In genomic region chr12:14836336-14837210, GRCh38 we compare ENCODE assay signal across 11 cellular contexts. TPM values are rescaled to one million over a fixed set of nuclear protein-coding genes. Genes with fewer than 3 reads are reported as not detected.
DNase-seq lines count a peak whose midpoint lies in the region; ATAC-seq, FAIRE-seq and TF ChIP-seq lines count a peak whose summit lies in the region.
"Had no signal": no experiment of that assay in that cellular context is flagged by ENCODE, and none has a peak within 500 bp of the region (broad histone marks: within the 10 kb centered on the region; RNA-seq: fewer than 3 reads in every experiment).

No MANE protein-coding gene starts in this region.

- H3K27ac Mint-ChIP-seq in CD8-positive, alpha-beta memory T cell: no peak overlapping the region
- H3K27ac Mint-ChIP-seq: memory B cell had no signal

- CTCF ChIA-PET in CD8-positive, alpha-beta memory T cell (lab: Charles Lee): interaction anchor here (1.4 kb wide), 2 partner anchors 100 to 159 kb away, joined by 3 to 4 read pairs; no protein-coding TSS in a partner anchor

- H4K20me1 ChIP-seq in keratinocyte (ENCODE audit: control insufficient read depth, extremely low read depth, insufficient read depth, low read length): no peaks in the 10 kb centered on the region

- TF ChIP-seq CTCF in brain microvascular endothelial cell (IDR thresholded peaks at IDR 0.05; ENCODE audit: low read depth, low read length, missing control alignments) (no peak), keratinocyte (optimal IDR thresholded peaks at IDR 0.05 in 1 of 3, IDR thresholded peaks at IDR 0.05 in 1 of 3, conservative IDR thresholded peaks at IDR 0.05 in 1 of 3; ENCODE audit: extremely low read depth in 1 of 3, insufficient read depth in 2 of 3, low read length in 3 of 3) (no peak)

- H3K4me1 Mint-ChIP-seq in CD8-positive, alpha-beta memory T cell: no peaks in the 10 kb centered on the region

- H3K27ac ChIP-seq in brain microvascular endothelial cell (peak overlapping the region; percentile 94), keratinocyte (ENCODE audit: control insufficient read depth, insufficient read depth, low read length) (peak overlapping the region; percentile 65)
- no peak overlapping the region for H3K27ac ChIP-seq in CD8-positive, alpha-beta memory T cell (ENCODE audit: low read depth, low read length)
- H3K27ac ChIP-seq: C4-2B had no signal

- no peaks in the 10 kb centered on the region for H3K79me2 ChIP-seq in keratinocyte (ENCODE audit: control insufficient read depth, insufficient read depth, low read length)

- no peaks in the 10 kb centered on the region for H3K36me3 ChIP-seq in brain microvascular endothelial cell (replicated peaks)
- H3K36me3 ChIP-seq in keratinocyte (ENCODE audit: control insufficient read depth in 2 of 2, extremely low read depth in 1 of 2, insufficient read depth in 2 of 2, low read length in 2 of 2): no peaks in the 10 kb centered on the region
- H3K36me3 ChIP-seq in CD8-positive, alpha-beta memory T cell (ENCODE audit: insufficient read depth, low read length): no peaks in the 10 kb centered on the region

- dilution Hi-C loops in keratinocyte (cut with MboI; ENCODE audit: extremely low pct_ligation_motif_present, low sequenced_read_pairs): no loop called here

- DNase-seq in ACHN: peak; percentile 93
- peak; percentile 87 for DNase-seq in LHCN-M2 (ENCODE audit: low read depth)
- DNase-seq in brain microvascular endothelial cell: peak; percentile 93
- no peak for DNase-seq in keratinocyte (ENCODE audit: low read depth, low spot score)
- DNase-seq in NCI-H526 (lab: John Stamatoyannopoulos, UW): no peak
- DNase-seq in CD8-positive, alpha-beta memory T cell: no peak
- no peak for DNase-seq in cerebellar cortex (ENCODE audit: low spot score)
- DNase-seq: stimulated activated CD4-positive, alpha-beta T cell treated with anti-CD3 and anti-CD28 coated beads, Interleukin-4, amount 100 ng/mL, for 4 hours had no signal

- H3K9ac ChIP-seq in keratinocyte (ENCODE audit: control insufficient read depth, extremely low read depth, insufficient read depth, low read length): no peak overlapping the region

- FAIRE-seq in keratinocyte (lab: Jason Lieb, UNC): peak; percentile 93

- H3K4me1 ChIP-seq in keratinocyte (ENCODE audit: control insufficient read depth, extremely low read depth, insufficient read depth, low read length): peaks cover 14% of the 10 kb centered on the region
- no peaks in the 10 kb centered on the region for H3K4me1 ChIP-seq in CD8-positive, alpha-beta memory T cell (ENCODE audit: insufficient read depth, low read length)

- H3K4me2 ChIP-seq in keratinocyte (ENCODE audit: control insufficient read depth, extremely low read depth, insufficient read depth, low read depth, low read length): peak overlapping the region; percentile 75

- H3K4me3 ChIP-seq in brain microvascular endothelial cell (ENCODE audit: low read depth, low read length) (peak overlapping the region; percentile 29), keratinocyte (ENCODE audit: control insufficient read depth in 2 of 3, extremely low read depth in 1 of 3, insufficient read depth in 2 of 3, low read depth in 1 of 3, low read length in 3 of 3) (no peak overlapping the region)
- no peak overlapping the region for H3K4me3 ChIP-seq in CD8-positive, alpha-beta memory T cell (ENCODE audit: low read length)

- H3K9me1 ChIP-seq in keratinocyte (ENCODE audit: control insufficient read depth, extremely low read depth, insufficient read depth, low read length): no peaks in the 10 kb centered on the region

- no peaks in the 10 kb centered on the region for H3K9me3 Mint-ChIP-seq in CD8-positive, alpha-beta memory T cell

- H3K27me3 ChIP-seq in brain microvascular endothelial cell (replicated peaks) (no peaks in the 10 kb centered on the region), keratinocyte (ENCODE audit: control insufficient read depth, extremely low read depth, insufficient read depth, low read length) (no peaks in the 10 kb centered on the region)
- no peaks in the 10 kb centered on the region for H3K27me3 ChIP-seq in CD8-positive, alpha-beta memory T cell (ENCODE audit: insufficient read depth, low read length, poor library complexity, severe bottlenecking)

- H3K4me3 Mint-ChIP-seq in CD8-positive, alpha-beta memory T cell: no peak overlapping the region
- H3K4me3 Mint-ChIP-seq: memory B cell had no signal

- H3K27me3 Mint-ChIP-seq in CD8-positive, alpha-beta memory T cell: peaks cover 6 to 74% of the 10 kb centered on the region in 2 donors

- POLR2A ChIA-PET in CD8-positive, alpha-beta memory T cell (lab: Charles Lee): no interaction called here

- H2AFZ ChIP-seq in keratinocyte (ENCODE audit: control insufficient read depth, low read length): peak overlapping the region; percentile 30

- peaks cover 0 to 7% (median 0%) of the 10 kb centered on the region in 3 donors for H3K36me3 Mint-ChIP-seq in CD8-positive, alpha-beta memory T cell

- H3K9me3 ChIP-seq in keratinocyte (ENCODE audit: control insufficient read depth, low read depth, low read length): no peaks in the 10 kb centered on the region
- H3K9me3 ChIP-seq in CD8-positive, alpha-beta memory T cell (ENCODE audit: low read length): no peaks in the 10 kb centered on the region

- in situ Hi-C loops in ACHN (cut with HindIII; ENCODE audit: low pct_ligation_motif_present, low pct_unique_long_range_greater_than_20kb, low sequenced_read_pairs): no loop called here
- in situ Hi-C loops in brain microvascular endothelial cell (cut with HindIII; ENCODE audit: low pct_ligation_motif_present, low sequenced_read_pairs): no loop called here

- ATAC-seq in HG02763 (IDR thresholded peaks at IDR 0.05; ENCODE audit: unreplicated experiment): no peak

RNA-seq across cellular contexts. Expression of gene ART4, which starts 6.8 kb away (rescaled TPM):
- not detected in 2 replicates for total RNA-seq in LHCN-M2 (2014; rRNA removed)
- not detected for polyA plus RNA-seq in LHCN-M2 (2012)
- polyA plus RNA-seq in keratinocyte: not detected in 3 replicates
- polyA plus RNA-seq in keratinocyte (2011; ENCODE audit: low read depth): not detected
- polyA plus RNA-seq in keratinocyte (2011; cell fraction: cytosol; rRNA removed): not detected in 2 replicates
- polyA plus RNA-seq in keratinocyte (2011; cell fraction: nucleus; rRNA removed): not detected in 2 replicates
- polyA plus RNA-seq in keratinocyte (2012; ENCODE audit: low replicate concordance): not detected in 2 replicates
- not detected in 3 replicates for polyA minus RNA-seq in keratinocyte
- not detected for polyA minus RNA-seq in keratinocyte (2011; cell fraction: cytosol; rRNA and poly(A)+ RNA removed)
- polyA minus RNA-seq in keratinocyte (2011; cell fraction: nucleus; rRNA and poly(A)+ RNA removed): not detected in 2 replicates
- total RNA-seq in CD8-positive, alpha-beta memory T cell: not detected
- polyA plus RNA-seq in CD8-positive, alpha-beta memory T cell: not detected

RNA-seq across cellular contexts. Expression of gene SMCO3, which starts 22.6 kb away (rescaled TPM):
- not detected in 2 replicates for total RNA-seq in LHCN-M2 (2014; rRNA removed)
- polyA plus RNA-seq in LHCN-M2 (2012): 0.05 TPM
- polyA plus RNA-seq in keratinocyte: not detected in 3 replicates
- polyA plus RNA-seq in keratinocyte (2011; ENCODE audit: low read depth): not detected
- polyA plus RNA-seq in keratinocyte (2011; cell fraction: cytosol; rRNA removed): not detected in 2 replicates
- polyA plus RNA-seq in keratinocyte (2011; cell fraction: nucleus; rRNA removed): not detected in 2 replicates
- polyA plus RNA-seq in keratinocyte (2012; ENCODE audit: low replicate concordance): 0.07 TPM in 1 of 2 replicates, not detected in the other
- polyA minus RNA-seq in keratinocyte: not detected in 3 replicates
- not detected for polyA minus RNA-seq in keratinocyte (2011; cell fraction: cytosol; rRNA and poly(A)+ RNA removed)
- polyA minus RNA-seq in keratinocyte (2011; cell fraction: nucleus; rRNA and poly(A)+ RNA removed): not detected in 2 replicates
- not detected for total RNA-seq in CD8-positive, alpha-beta memory T cell
- not detected for polyA plus RNA-seq in CD8-positive, alpha-beta memory T cell

RNA-seq across cellular contexts. Expression of gene C12orf60, which starts 33.1 kb away (rescaled TPM):
- 1.5 and 3.2 TPM in 2 replicates for total RNA-seq in LHCN-M2 (2014; rRNA removed)
- 0.68 TPM for polyA plus RNA-seq in LHCN-M2 (2012)
- 1.3 to 3.2 TPM (median 2.4 TPM) in 3 replicates for polyA plus RNA-seq in keratinocyte
- polyA plus RNA-seq in keratinocyte (2011; ENCODE audit: low read depth): 0.71 TPM
- 1.5 and 3.3 TPM in 2 replicates for polyA plus RNA-seq in keratinocyte (2011; cell fraction: cytosol; rRNA removed)
- polyA plus RNA-seq in keratinocyte (2011; cell fraction: nucleus; rRNA removed): 2.2 and 2.5 TPM in 2 replicates
- polyA plus RNA-seq in keratinocyte (2012; ENCODE audit: low replicate concordance): 1.3 and 2.5 TPM in 2 replicates
- polyA minus RNA-seq in keratinocyte: 1.3 to 1.8 TPM in 2 of 3 replicates, not detected in the other
- not detected for polyA minus RNA-seq in keratinocyte (2011; cell fraction: cytosol; rRNA and poly(A)+ RNA removed)
- polyA minus RNA-seq in keratinocyte (2011; cell fraction: nucleus; rRNA and poly(A)+ RNA removed): 0.63 and 2.1 TPM in 2 replicates
- total RNA-seq in CD8-positive, alpha-beta memory T cell: 1 to 10 TPM; 3.1 TPM
- polyA plus RNA-seq in CD8-positive, alpha-beta memory T cell: 0.95 TPM

RNA-seq across cellular contexts. Expression of gene WBP11, which starts 33.3 kb away (rescaled TPM):
- 20.3 and 23.4 TPM in 2 replicates for total RNA-seq in LHCN-M2 (2014; rRNA removed)
- 22.9 TPM for polyA plus RNA-seq in LHCN-M2 (2012)
- polyA plus RNA-seq in keratinocyte: 4.8 to 21.0 TPM (median 13.1 TPM) in 3 replicates
- polyA plus RNA-seq in keratinocyte (2011; ENCODE audit: low read depth): 119 TPM
- polyA plus RNA-seq in keratinocyte (2011; cell fraction: cytosol; rRNA removed): 13.6 and 17.0 TPM in 2 replicates
- 11.3 and 13.6 TPM in 2 replicates for polyA plus RNA-seq in keratinocyte (2011; cell fraction: nucleus; rRNA removed)
- 18.1 and 34.0 TPM in 2 replicates for polyA plus RNA-seq in keratinocyte (2012; ENCODE audit: low replicate concordance)
- polyA minus RNA-seq in keratinocyte: 4.4 to 20.4 TPM (median 11.2 TPM) in 3 replicates
- 8.2 TPM for polyA minus RNA-seq in keratinocyte (2011; cell fraction: cytosol; rRNA and poly(A)+ RNA removed)
- polyA minus RNA-seq in keratinocyte (2011; cell fraction: nucleus; rRNA and poly(A)+ RNA removed): 4.5 and 6.7 TPM in 2 replicates
- total RNA-seq in CD8-positive, alpha-beta memory T cell: 100 to 1,000 TPM; 149 to 156 TPM
- 70.2 TPM for polyA plus RNA-seq in CD8-positive, alpha-beta memory T cell

RNA-seq across cellular contexts. Expression of gene MGP, which starts 49.1 kb away (rescaled TPM):
- total RNA-seq in LHCN-M2 (2014; rRNA removed): not detected in 2 replicates
- not detected for polyA plus RNA-seq in LHCN-M2 (2012)
- polyA plus RNA-seq in keratinocyte: 0.24 to 0.33 TPM (median 0.31 TPM) in 3 replicates
- polyA plus RNA-seq in keratinocyte (2011; ENCODE audit: low read depth): 0.62 TPM
- polyA plus RNA-seq in keratinocyte (2011; cell fraction: cytosol; rRNA removed): 0.39 and 0.72 TPM in 2 replicates
- 0.42 and 0.72 TPM in 2 replicates for polyA plus RNA-seq in keratinocyte (2011; cell fraction: nucleus; rRNA removed)
- polyA plus RNA-seq in keratinocyte (2012; ENCODE audit: low replicate concordance): 0.23 and 0.50 TPM in 2 replicates
- not detected in 3 replicates for polyA minus RNA-seq in keratinocyte
- not detected for polyA minus RNA-seq in keratinocyte (2011; cell fraction: cytosol; rRNA and poly(A)+ RNA removed)
- not detected in 2 replicates for polyA minus RNA-seq in keratinocyte (2011; cell fraction: nucleus; rRNA and poly(A)+ RNA removed)
- not detected for total RNA-seq in CD8-positive, alpha-beta memory T cell
- not detected for polyA plus RNA-seq in CD8-positive, alpha-beta memory T cell

Comparison
In these comparisons a context has a peak if more than half of its experiments do, and no peak if none do; other contexts are left out.
1. DNase-seq: peak in ACHN (single experiment), LHCN-M2 (single experiment) and brain microvascular endothelial cell (single experiment); none in keratinocyte (single experiment), NCI-H526 (0 of 2), CD8-positive, alpha-beta memory T cell (0 of 5) and cerebellar cortex (single experiment).